Comparison of ENCODE assay signal across 9 cellular contexts in genomic region chr2:84829693-84830092, GRCh38. TPM values are rescaled to one million over a fixed set of nuclear protein-coding genes. Genes with fewer than 3 reads are reported as not detected.
A peak's percentile ranks its signal among the peaks of the same experiment; 100 is the strongest.
DNase-seq lines count a peak whose midpoint lies in the region; ATAC-seq and TF ChIP-seq lines count a peak whose summit lies in the region.
"Had no signal": no experiment of that assay in that cellular context is flagged by ENCODE, and none has a peak within 500 bp of the region (broad histone marks: within the 10 kb centered on the region; RNA-seq: fewer than 3 reads in every experiment).

No MANE protein-coding gene starts in this region.

- H4K91ac ChIP-seq in neuronal stem cell (ENCODE audit: low read depth, low read length, poor library complexity) = peak overlapping the region; percentile 97

- no peaks in the 10 kb centered on the region for H4K20me1 ChIP-seq in BLaER1 treated with 17β-estradiol and CSF1 and Interleukin-3, amounts not matched to agents 10 nM and 100 nM

- peak overlapping the region; percentile 89 for H2BK12ac ChIP-seq in neuronal stem cell (ENCODE audit: low read length)

- no peaks in the 10 kb centered on the region for H3K27me3 ChIP-seq in BLaER1 treated with 17β-estradiol and CSF1 and Interleukin-3, amounts not matched to agents 10 nM and 100 nM
- H3K27me3 ChIP-seq in HL-60 (ENCODE audit: insufficient read depth, poor library complexity, severe bottlenecking) (no peaks in the 10 kb centered on the region), neuronal stem cell (ENCODE audit: control insufficient read depth in 3 of 3, insufficient read depth in 3 of 3, low read depth in 1 of 3, low read length in 3 of 3) (peaks cover 0 to 4% (median 0%) of the 10 kb centered on the region in 3 experiments), gastroesophageal sphincter (peaks cover 6% of the 10 kb centered on the region), uterus (no peaks in the 10 kb centered on the region)

- H2BK120ac ChIP-seq in neuronal stem cell (ENCODE audit: low read depth, low read length) = no peak overlapping the region

- H4K8ac ChIP-seq in neuronal stem cell (ENCODE audit: low read depth, low read length) = peak overlapping the region; percentile 97

- H3K4ac ChIP-seq in neuronal stem cell (ENCODE audit: low read length) = no peak overlapping the region

- 100% methylated on average over 1 of the region's 2 CpGs; no CpG with 5 or more reads in 1 of the 2 donors for WGBS in neuronal stem cell (ENCODE audit: extremely low coverage in 2 of 2, insufficient read length in 2 of 2, insufficient replicate concordance in 1 of 2), 2 donors
- 75% methylated on average over 2 of the region's 2 CpGs; no CpG with 5 or more reads in 1 of the 2 donors for WGBS in gastroesophageal sphincter (ENCODE audit: low coverage in 1 of 2), 2 donors

- peak overlapping the region; percentile 62 for H3K18ac ChIP-seq in neuronal stem cell (ENCODE audit: low read length)

- H3K23ac ChIP-seq in neuronal stem cell (ENCODE audit: low read depth, low read length, poor library complexity) = peak overlapping the region; percentile 92

- peak overlapping the region; percentile 75 for H2BK15ac ChIP-seq in neuronal stem cell (ENCODE audit: low read length)

- peaks cover 0 to 6% (median 0%) of the 10 kb centered on the region in 11 experiments; a peak in 3 of 22 replicates for H3K9me3 ChIP-seq in BLaER1 treated with 17β-estradiol and CSF1 and Interleukin-3, amounts not matched to agents 10 nM and 100 nM (replicated peaks in 1 of 11)
- peaks cover 0 to 5% of the 10 kb centered on the region in 2 donors for H3K9me3 ChIP-seq in neuronal stem cell (replicated peaks in 1 of 2; ENCODE audit: control insufficient read depth in 2 of 2, insufficient read depth in 1 of 2, low read depth in 1 of 2, low read length in 2 of 2)
- H3K9me3 ChIP-seq in gastroesophageal sphincter = no peaks in the 10 kb centered on the region
- no peaks in the 10 kb centered on the region for H3K9me3 ChIP-seq in uterus

- H2BK5ac ChIP-seq in neuronal stem cell (ENCODE audit: low read length) = no peak overlapping the region

- H3K4me3 ChIP-seq in BLaER1 treated with 17β-estradiol and CSF1 and Interleukin-3, amounts not matched to agents 10 nM and 100 nM = no peak overlapping the region
- no peak overlapping the region for H3K4me3 ChIP-seq in HL-60 (replicated peaks; ENCODE audit: insufficient read depth, low read length)
- peak overlapping the region in 1 of 2 donors; percentile 39 for H3K4me3 ChIP-seq in neuronal stem cell (ENCODE audit: low read length in 2 of 2)
- H3K4me3 ChIP-seq in gastroesophageal sphincter = no peak overlapping the region
- H3K4me3 ChIP-seq in uterus = no peak overlapping the region

- H3K4me2 ChIP-seq in BLaER1 treated with 17β-estradiol and CSF1 and Interleukin-3, amounts not matched to agents 10 nM and 100 nM = peak overlapping the region in 8 of 11 experiments; percentile 12 to 82 (median 64); a peak in 12 of 22 replicates
- H3K4me2 ChIP-seq in neuronal stem cell (ENCODE audit: insufficient read depth, low read length, poor library complexity, severe bottlenecking) = no peak overlapping the region

- no peak overlapping the region for H3K9ac ChIP-seq in BLaER1 treated with 17β-estradiol and CSF1 and Interleukin-3, amounts not matched to agents 10 nM and 100 nM
- H3K9ac ChIP-seq in neuronal stem cell (ENCODE audit: low read depth, low read length, poor library complexity) = peak overlapping the region; percentile 79

- H2AFZ ChIP-seq in neuronal stem cell (ENCODE audit: low read length) = no peak overlapping the region

- H3K14ac ChIP-seq in neuronal stem cell (ENCODE audit: low read length) = peak overlapping the region; percentile 100

- TF ChIP-seq EP300 in gastroesophageal sphincter (IDR thresholded peaks at IDR 0.05) = no peak

- peaks cover 30 to 49% (median 43%) of the 10 kb centered on the region in 10 experiments for H3K4me1 ChIP-seq in BLaER1 treated with 17β-estradiol and CSF1 and Interleukin-3, amounts not matched to agents 10 nM and 100 nM
- H3K4me1 ChIP-seq in neuronal stem cell (ENCODE audit: control insufficient read depth in 2 of 2, insufficient read depth in 1 of 2, low read depth in 1 of 2, low read length in 2 of 2) (peaks cover 1 to 13% of the 10 kb centered on the region in 2 donors), gastroesophageal sphincter (no peaks in the 10 kb centered on the region), uterus (no peaks in the 10 kb centered on the region)

- DNase-seq in HL-60 (ENCODE audit: low read depth in 1 of 2, low spot score in 1 of 2) (no peak), neuronal stem cell (ENCODE audit: low spot score) (no peak), uterus (no peak)
- DNase-seq in stimulated activated CD4-positive, alpha-beta T cell treated with anti-CD3 and anti-CD28 coated beads, Interleukin-12 subunit alpha, Interleukin-12 subunit beta, amount 100 ng/mL, for 4 hours = no peak
- DNase-seq: CD4-positive, CD25-positive, alpha-beta regulatory T cell; GF-D8 had no signal

- no peaks in the 10 kb centered on the region for H3K36me3 ChIP-seq in BLaER1 treated with 17β-estradiol and CSF1 and Interleukin-3, amounts not matched to agents 10 nM and 100 nM
- H3K36me3 ChIP-seq in neuronal stem cell (replicated peaks in 1 of 2; ENCODE audit: control insufficient read depth in 2 of 2, insufficient read depth in 2 of 2, low read length in 2 of 2) (peaks cover 0 to 4% of the 10 kb centered on the region in 2 donors), gastroesophageal sphincter (no peaks in the 10 kb centered on the region), uterus (no peaks in the 10 kb centered on the region)

- H3K27ac ChIP-seq in BLaER1 treated with 17β-estradiol and CSF1 and Interleukin-3, amounts not matched to agents 10 nM and 100 nM = peak overlapping the region in 3 of 11 experiments; percentile 41 to 49 (median 43); a peak in 2 of 22 replicates
- peak overlapping the region; percentile 40 for H3K27ac ChIP-seq in HL-60 (replicated peaks)
- H3K27ac ChIP-seq in neuronal stem cell (replicated peaks; ENCODE audit: low read length) = no peak overlapping the region
- no peak overlapping the region for H3K27ac ChIP-seq in gastroesophageal sphincter
- H3K27ac ChIP-seq in uterus = no peak overlapping the region

- intact Hi-C loops in uterus (cut with DNase I; ENCODE audit: low total_unique reads) = no loop called here

- TF ChIP-seq POLR2A in gastroesophageal sphincter (IDR thresholded peaks at IDR 0.05) (no peak), uterus (IDR thresholded peaks at IDR 0.05) (no peak)

- peaks cover 4% of the 10 kb centered on the region for H3K79me1 ChIP-seq in neuronal stem cell (ENCODE audit: low read depth, low read length)

- TF ChIP-seq CTCF in HL-60 (IDR thresholded peaks at IDR 0.05; ENCODE audit: insufficient read depth, low read length) (no peak), gastroesophageal sphincter (IDR thresholded peaks at IDR 0.05) (no peak), uterus (IDR thresholded peaks at IDR 0.05) (no peak)

- ATAC-seq in esophagus mucosa (peak; percentile 29), gastroesophageal sphincter (no peak)

- no peak overlapping the region for H2AK5ac ChIP-seq in neuronal stem cell (ENCODE audit: low read depth, low read length)

RNA-seq across cellular contexts. Expression of gene TRABD2A, which starts 51.2 kb away (rescaled TPM):
- total RNA-seq in esophagus mucosa = 0.24 TPM
- polyA plus RNA-seq in neuronal stem cell (2013, experiment 1 of 2) = 11.7 TPM
- 11.8 TPM for polyA plus RNA-seq in neuronal stem cell (2013, experiment 2 of 2)
- 1 to 10 TPM in 2 of 4 donors, under 1 TPM in 2; 0.47 to 2.7 (median 1.4) TPM for total RNA-seq in gastroesophageal sphincter
- total RNA-seq in uterus = 1 to 10 TPM in 1 of 4 donors, under 1 TPM in 2, not detected in 1; 0.14 to 3.0 (median 0.29) TPM
